15 cellular contexts compared by ENCODE assay signal in the genomic region with DNA sequence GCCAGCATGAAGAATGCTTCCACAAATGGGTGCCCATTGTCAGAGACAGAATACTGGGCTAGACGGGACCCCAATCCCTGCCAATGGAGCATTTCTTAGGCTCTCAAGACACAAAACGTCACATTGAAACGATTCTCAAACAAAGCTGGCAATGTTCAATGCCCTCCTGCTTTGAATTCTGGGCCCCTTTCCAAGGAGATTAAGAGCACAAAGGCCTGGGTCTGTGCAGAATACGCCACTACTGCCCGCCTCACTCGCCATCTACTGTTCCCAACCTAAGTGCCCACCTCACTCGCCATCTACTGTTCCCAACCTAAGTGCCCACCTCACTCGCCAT. TPM values are rescaled to one million over a fixed set of nuclear protein-coding genes. Genes with fewer than 3 reads are reported as not detected.
DNase-seq lines count a peak whose midpoint lies in the region; ATAC-seq and TF ChIP-seq lines count a peak whose summit lies in the region.
"Had no signal": no experiment of that assay in that cellular context is flagged by ENCODE, and none has a peak within 500 bp of the region (broad histone marks: within the 10 kb centered on the region; RNA-seq: fewer than 3 reads in every experiment).

No MANE protein-coding gene starts in this region.

- peaks cover 83% of the 10 kb centered on the region for H3K79me2 ChIP-seq in osteoblast (ENCODE audit: insufficient read depth, low read length)

- H3K9me3 ChIP-seq in heart left ventricle (no peaks in the 10 kb centered on the region), osteoblast (ENCODE audit: low read depth, low read length) (no peaks in the 10 kb centered on the region)
- H3K9me3 ChIP-seq: neutrophil had no signal

- H3K4me1 ChIP-seq in heart left ventricle: peaks cover 17 to 93% (median 73%) of the 10 kb centered on the region in 12 donors
- H3K4me1 ChIP-seq in osteoblast (ENCODE audit: insufficient read depth, low read length): peaks cover 33% of the 10 kb centered on the region

- intact Hi-C loops in heart left ventricle (cut with DNase I): no loop called here

- TF ChIP-seq CTCF in heart left ventricle (IDR thresholded peaks at IDR 0.05) (no peak), osteoblast (IDR thresholded peaks at IDR 0.05; ENCODE audit: extremely low read depth, low read depth, low read length) (no peak)

- H3K27ac ChIP-seq in heart left ventricle (peak overlapping the region in 11 of 12 donors; percentile 1 to 76 (median 34)), osteoblast (ENCODE audit: low read depth, low read length) (no peak overlapping the region)
- H3K27ac ChIP-seq: coronary artery, neutrophil had no signal

- peaks cover 65% of the 10 kb centered on the region for H4K20me1 ChIP-seq in osteoblast (ENCODE audit: insufficient read depth, low read length)

- H3K4me2 ChIP-seq in osteoblast (ENCODE audit: insufficient read depth, low read length): no peak overlapping the region

- peaks cover 0 to 24% (median 21%) of the 10 kb centered on the region in 9 donors for H3K36me3 ChIP-seq in heart left ventricle
- H3K36me3 ChIP-seq in osteoblast (ENCODE audit: insufficient read depth, low read length): peaks cover 23% of the 10 kb centered on the region

- H2AFZ ChIP-seq in osteoblast (ENCODE audit: low read length): no peak overlapping the region

- ATAC-seq in heart left ventricle (peak; percentile 4 to 47 (median 26)), HG03432 (IDR thresholded peaks at IDR 0.05; ENCODE audit: unreplicated experiment) (no peak), GM21423 (IDR thresholded peaks at IDR 0.05; ENCODE audit: unreplicated experiment) (no peak)
- ATAC-seq: activated CD4-positive, CD25-positive, alpha-beta regulatory T cell treated with anti-CD3 and anti-CD28 coated beads, Interleukin-2, amount 50 U/mL, for 24 hours had no signal

- 42 to 50% (median 49%) methylated on average over 8 of the region's 8 CpGs for WGBS in heart left ventricle, 4 donors

- TF ChIP-seq POLR2A in heart left ventricle (IDR thresholded peaks at IDR 0.05): no peak

- H3K27me3 ChIP-seq in heart left ventricle (no peaks in the 10 kb centered on the region), osteoblast (ENCODE audit: insufficient read depth, low read length) (no peaks in the 10 kb centered on the region)
- H3K27me3 ChIP-seq: neutrophil had no signal

- peak; percentile 64 for DNase-seq in COLO829 (ENCODE audit: low spot score)
- DNase-seq in NCI-H69 (lab: John Stamatoyannopoulos, UW): peak; percentile 14
- DNase-seq in heart left ventricle: no peak
- peak; percentile 4 for DNase-seq in osteoblast (ENCODE audit: insufficient read length, low spot score, missing footprints)
- DNase-seq in GM03348 (ENCODE audit: low spot score): no peak
- no peak for DNase-seq in cerebellum (ENCODE audit: low spot score)
- DNase-seq: activated effector memory CD4-positive, alpha-beta T cell treated with Interleukin-2 at 50 U/mL for 16 hours; CD4-positive, CD25-positive, alpha-beta regulatory T cell; SIG-M5; small intestine had no signal

- no peak overlapping the region for H3K4me3 ChIP-seq in heart left ventricle
- no peak overlapping the region for H3K4me3 ChIP-seq in osteoblast (ENCODE audit: insufficient read depth, low read length)
- H3K4me3 ChIP-seq: coronary artery had no signal

RNA-seq across cellular contexts. Expression of gene CFAP20, which starts 9.7 kb away (rescaled TPM):
- total RNA-seq in heart left ventricle: 10 to 100 TPM; 30.7 to 57.5 (median 36.3) TPM
- polyA plus RNA-seq in heart left ventricle: 10 to 100 TPM; 22.7 to 60.4 TPM
- 22.4 and 26.1 TPM in 2 replicates for total RNA-seq in osteoblast
- 61.4 TPM for total RNA-seq in cerebellum

Comparison
In these comparisons a context has a peak if more than half of its experiments do, and no peak if none do; other contexts are left out.
1. DNase-seq: peak in COLO829 (single experiment), NCI-H69 (single experiment) and osteoblast (single experiment); none in heart left ventricle (0 of 5), GM03348 (single experiment) and cerebellum (single experiment).
2. ATAC-seq: peak in heart left ventricle (4 of 4); none in HG03432 (single experiment) and GM21423 (single experiment).